Comparison of ENCODE assay signal across 10 cellular contexts in genomic region chr20:4225778-4226177, GRCh38. TPM values are rescaled to one million over a fixed set of nuclear protein-coding genes. Genes with fewer than 3 reads are reported as not detected.
DNase-seq lines count a peak whose midpoint lies in the region; ATAC-seq and TF ChIP-seq lines count a peak whose summit lies in the region.
"Had no signal": no experiment of that assay in that cellular context is flagged by ENCODE, and none has a peak within 500 bp of the region (broad histone marks: within the 10 kb centered on the region; RNA-seq: fewer than 3 reads in every experiment).

No MANE protein-coding gene starts in this region.

- peaks cover 34 to 35% of the 10 kb centered on the region in 2 experiments for H3K27me3 ChIP-seq in mesenchymal stem cell (ENCODE audit: control insufficient read depth in 1 of 2, insufficient read depth in 1 of 2, low read length in 2 of 2)

- H3K14ac ChIP-seq in mesenchymal stem cell (ENCODE audit: low read length in 2 of 2) = no peak overlapping the region

- POLR2A ChIA-PET in AG04449 (lab: Yijun Ruan, JAX) = interaction anchor here (0.6 to 1.3 kb wide), 3 partner anchors 10 to 463 kb away, joined by 3 to 12 read pairs (median 3); no protein-coding TSS in a partner anchor

- no peaks in the 10 kb centered on the region for H3K9me3 Mint-ChIP-seq in chondrocyte (ENCODE audit: low read depth)
- H3K9me3 Mint-ChIP-seq: activated naive CD4-positive, alpha-beta T cell treated with anti-CD3 and anti-CD28 coated beads, Interleukin-2, amount 50 U/mL, for 24 hours had no signal

- TF ChIP-seq CTCF in AG04449 (IDR thresholded peaks at IDR 0.05; ENCODE audit: insufficient read depth, low read length, missing control alignments) = no peak
- no peak for TF ChIP-seq CTCF in chondrocyte (IDR thresholded peaks at IDR 0.05)
- no peak for TF ChIP-seq CTCF in GM13977 (IDR thresholded peaks at IDR 0.05; ENCODE audit: extremely low read depth, insufficient read depth, missing control alignments)

- no peak overlapping the region for H2AFZ ChIP-seq in mesenchymal stem cell (ENCODE audit: low read depth, low read length)

- WGBS in mesenchymal stem cell = 0% methylated on average over 5 of the region's 5 CpGs

- no peak for ATAC-seq in stimulated activated naive CD8-positive, alpha-beta T cell treated with anti-CD3 and anti-CD28 coated beads, Interleukin-15, Interleukin-2, amounts not matched to agents 100 U/mL and 50 U/mL, for 24 hours

- no peak overlapping the region for H2BK12ac ChIP-seq in mesenchymal stem cell (ENCODE audit: low read length in 2 of 2)

- no peak overlapping the region for H3K18ac ChIP-seq in mesenchymal stem cell (ENCODE audit: low read depth in 1 of 2, low read length in 2 of 2)

- H2BK120ac ChIP-seq in mesenchymal stem cell (ENCODE audit: low read depth, low read length) = no peak overlapping the region

- no peak overlapping the region for H3K4me3 Mint-ChIP-seq in chondrocyte (ENCODE audit: unreplicated experiment)
- H3K4me3 Mint-ChIP-seq: activated naive CD4-positive, alpha-beta T cell treated with anti-CD3 and anti-CD28 coated beads, Interleukin-2, amount 50 U/mL, for 24 hours; naive B cell had no signal

- H3K4me1 Mint-ChIP-seq in chondrocyte (ENCODE audit: low read depth) = peaks cover 8% of the 10 kb centered on the region

- in situ Hi-C loops in GM13977 (cut with MboI; ENCODE audit: low pct_unique_long_range_greater_than_20kb, low sequenced_read_pairs, unreplicated experiment) = no loop called here

- H3K4me2 ChIP-seq in mesenchymal stem cell (ENCODE audit: low read length, poor library complexity, severe bottlenecking) = no peak overlapping the region

- no peaks in the 10 kb centered on the region for H3K9me3 ChIP-seq in mesenchymal stem cell (ENCODE audit: control insufficient read depth, low read length)

- H3K36me3 ChIP-seq in mesenchymal stem cell (ENCODE audit: control insufficient read depth in 1 of 2, insufficient read depth in 2 of 2, low read depth in 1 of 2, low read length in 2 of 2) = no peaks in the 10 kb centered on the region

- H2BK15ac ChIP-seq in mesenchymal stem cell (ENCODE audit: low read depth, poor library complexity, severe bottlenecking) = no peak overlapping the region

- H4K8ac ChIP-seq in mesenchymal stem cell (ENCODE audit: low read length) = no peak overlapping the region

- H2AK5ac ChIP-seq in mesenchymal stem cell (ENCODE audit: low read length, severe bottlenecking) = no peak overlapping the region

- H3K27ac ChIP-seq in mesenchymal stem cell (ENCODE audit: low read length, poor library complexity, severe bottlenecking) = peak overlapping the region; percentile 15

- no peaks in the 10 kb centered on the region for H3K36me3 Mint-ChIP-seq in chondrocyte (ENCODE audit: low read depth)
- H3K36me3 Mint-ChIP-seq: activated naive CD4-positive, alpha-beta T cell treated with anti-CD3 and anti-CD28 coated beads, Interleukin-2, amount 50 U/mL, for 24 hours; naive B cell had no signal

- DNase-seq in AG04449 (ENCODE audit: low read depth, low spot score) = peak; percentile 88
- DNase-seq in M059J (ENCODE audit: low read depth) = peak; percentile 100
- peak; percentile 27 for DNase-seq in chondrocyte (ENCODE audit: low spot score)
- peak; percentile 97 for DNase-seq in mesenchymal stem cell
- DNase-seq in GM13977 (ENCODE audit: low spot score) = no peak
- DNase-seq in stimulated activated naive CD8-positive, alpha-beta T cell treated with anti-CD3 and anti-CD28 coated beads, Interleukin-15, Interleukin-2, amounts not matched to agents 100 U/mL and 50 U/mL, for 24 hours = no peak
- DNase-seq in DMS53 (lab: John Stamatoyannopoulos, UW) = no peak
- DNase-seq in activated CD4-positive, alpha-beta T cell treated with anti-CD3 and anti-CD28 coated beads for 4 hours = no peak
- DNase-seq: naive B cell had no signal

- no peaks in the 10 kb centered on the region for H3K79me1 ChIP-seq in mesenchymal stem cell (replicated peaks; ENCODE audit: low read length, poor library complexity, severe bottlenecking)

- no peak overlapping the region for H3K4ac ChIP-seq in mesenchymal stem cell (ENCODE audit: low read depth in 1 of 2, low read length in 2 of 2)

- CTCF ChIA-PET in AG04449 (lab: Yijun Ruan, JAX) = interaction anchor here (0.8 to 3.4 kb wide), 11 partner anchors 10 to 380 kb away, joined by 3 to 23 read pairs (median 5); no protein-coding TSS in a partner anchor

- H3K27ac Mint-ChIP-seq in chondrocyte (ENCODE audit: unreplicated experiment) = peak overlapping the region; percentile 92
- H3K27ac Mint-ChIP-seq: activated naive CD4-positive, alpha-beta T cell treated with anti-CD3 and anti-CD28 coated beads, Interleukin-2, amount 50 U/mL, for 24 hours; naive B cell had no signal

- no peak overlapping the region for H3K23ac ChIP-seq in mesenchymal stem cell (ENCODE audit: low read length in 2 of 2)

- no peak overlapping the region for H4K91ac ChIP-seq in mesenchymal stem cell (ENCODE audit: low read length)

- H2BK5ac ChIP-seq in mesenchymal stem cell (ENCODE audit: low read depth, low read length, poor library complexity, severe bottlenecking) = no peak overlapping the region

- H3K4me1 ChIP-seq in mesenchymal stem cell (ENCODE audit: control insufficient read depth, insufficient read depth, low read depth, low read length) = peaks cover 28% of the 10 kb centered on the region

- H3K27me3 Mint-ChIP-seq in chondrocyte (ENCODE audit: low read depth) = peaks cover 16% of the 10 kb centered on the region

- peak overlapping the region; percentile 75 for H3K9ac ChIP-seq in mesenchymal stem cell (ENCODE audit: low read length)

- H3K4me3 ChIP-seq in AG04449 (ENCODE audit: low read depth, low read length) (no peak overlapping the region), mesenchymal stem cell (ENCODE audit: insufficient read depth in 1 of 2, low read depth in 1 of 2, low read length in 2 of 2) (peak overlapping the region in 1 of 2 experiments; percentile 31)

RNA-seq across cellular contexts. Expression of gene ADRA1D, which starts 23.3 kb away (rescaled TPM):
- total RNA-seq in M059J (2014; rRNA removed; shearing (Covaris generic)) = 0.39 and 4.3 TPM in 2 replicates
- total RNA-seq in chondrocyte = not detected in 3 replicates
- 0.25 TPM for polyA plus RNA-seq in mesenchymal stem cell (2013, experiment 1 of 2)
- polyA plus RNA-seq in mesenchymal stem cell (2013, experiment 2 of 2) = 0.19 TPM

Comparison
In these comparisons a context has a peak if more than half of its experiments do, and no peak if none do; other contexts are left out.
1. DNase-seq: peak in AG04449 (single experiment), M059J (single experiment), chondrocyte (single experiment) and mesenchymal stem cell (single experiment); none in GM13977 (single experiment), stimulated activated naive CD8-positive, alpha-beta T cell treated with anti-CD3 and anti-CD28 coated beads, Interleukin-15, Interleukin-2, amounts not matched to agents 100 U/mL and 50 U/mL, for 24 hours (single experiment), DMS53 (single experiment) and activated CD4-positive, alpha-beta T cell treated with anti-CD3 and anti-CD28 coated beads for 4 hours (0 of 2).